Comparison of ENCODE assay signal across 9 cellular contexts in genomic region chr9:1005043-1005667, GRCh38. TPM values are rescaled to one million over a fixed set of nuclear protein-coding genes. Genes with fewer than 3 reads are reported as not detected.
DNase-seq lines count a peak whose midpoint lies in the region; ATAC-seq and TF ChIP-seq lines count a peak whose summit lies in the region.
"Had no signal": no experiment of that assay in that cellular context is flagged by ENCODE, and none has a peak within 500 bp of the region (broad histone marks: within the 10 kb centered on the region; RNA-seq: fewer than 3 reads in every experiment).

No MANE protein-coding gene starts in this region.

- peaks cover 2% of the 10 kb centered on the region for H3K27me3 ChIP-seq in CD4-positive, CD25-positive, alpha-beta regulatory T cell (ENCODE audit: control insufficient read depth, insufficient read depth, low read length)

- peaks cover 45% of the 10 kb centered on the region for H3K27me3 Mint-ChIP-seq in CD4-positive, CD25-positive, alpha-beta regulatory T cell
- H3K27me3 Mint-ChIP-seq in natural killer cell (ENCODE audit: low read depth in 2 of 2): peaks cover 11 to 32% of the 10 kb centered on the region in 2 donors
- H3K27me3 Mint-ChIP-seq in activated T-cell treated with anti-CD3 and anti-CD28 coated beads, Interleukin-2, amount 50 U/mL, for 24 hours: peaks cover 55% of the 10 kb centered on the region

- no peak overlapping the region for H3K4me3 Mint-ChIP-seq in CD4-positive, CD25-positive, alpha-beta regulatory T cell
- no peak overlapping the region for H3K4me3 Mint-ChIP-seq in natural killer cell
- no peak overlapping the region for H3K4me3 Mint-ChIP-seq in activated T-cell treated with anti-CD3 and anti-CD28 coated beads, Interleukin-2, amount 50 U/mL, for 24 hours

- peaks cover 0 to 4% (median 0%) of the 10 kb centered on the region in 4 donors for H3K4me1 Mint-ChIP-seq in CD4-positive, CD25-positive, alpha-beta regulatory T cell
- H3K4me1 Mint-ChIP-seq in natural killer cell: peaks cover 11 to 12% of the 10 kb centered on the region in 2 donors
- peaks cover 2% of the 10 kb centered on the region for H3K4me1 Mint-ChIP-seq in activated T-cell treated with anti-CD3 and anti-CD28 coated beads, Interleukin-2, amount 50 U/mL, for 24 hours (ENCODE audit: low read depth)

- ATAC-seq in CD4-positive, CD25-positive, alpha-beta regulatory T cell (ENCODE audit: low read depth in 2 of 2): no peak
- ATAC-seq in GM18511 (IDR thresholded peaks at IDR 0.05; ENCODE audit: unreplicated experiment) (peak; percentile 55), natural killer cell (peak in 2 of 3 donors; percentile 42 to 45)

- H3K36me3 Mint-ChIP-seq in CD4-positive, CD25-positive, alpha-beta regulatory T cell: no peaks in the 10 kb centered on the region
- no peaks in the 10 kb centered on the region for H3K36me3 Mint-ChIP-seq in natural killer cell
- H3K36me3 Mint-ChIP-seq in activated T-cell treated with anti-CD3 and anti-CD28 coated beads, Interleukin-2, amount 50 U/mL, for 24 hours (ENCODE audit: low read depth): no peaks in the 10 kb centered on the region

- DNase-seq in CD4-positive, CD25-positive, alpha-beta regulatory T cell: peak in 2 of 3 donors; percentile 6 to 70
- DNase-seq in HK-2 (ENCODE audit: unreplicated experiment) (peak; percentile 16), RPMI7951 (ENCODE audit: low read depth) (peak; percentile 51), epithelial cell of prostate (ENCODE audit: low read depth, low spot score) (peak; percentile 14), natural killer cell (no peak), epidermal melanocyte (ENCODE audit: insufficient read length, low spot score) (no peak)
- no peak for DNase-seq in activated T-cell treated with anti-CD3 and anti-CD28 coated beads, Interleukin-2, amount 50 U/mL, for 24 hours

- H3K27ac Mint-ChIP-seq in CD4-positive, CD25-positive, alpha-beta regulatory T cell: no peak overlapping the region
- H3K27ac Mint-ChIP-seq in natural killer cell: no peak overlapping the region
- H3K27ac Mint-ChIP-seq in activated T-cell treated with anti-CD3 and anti-CD28 coated beads, Interleukin-2, amount 50 U/mL, for 24 hours: no peak overlapping the region

- no peak overlapping the region for H3K4me3 ChIP-seq in CD4-positive, CD25-positive, alpha-beta regulatory T cell (ENCODE audit: low read depth, low read length)
- H3K4me3 ChIP-seq: SK-N-MC had no signal

- no peaks in the 10 kb centered on the region for H3K9me3 ChIP-seq in CD4-positive, CD25-positive, alpha-beta regulatory T cell (ENCODE audit: control insufficient read depth in 2 of 2, low read length in 2 of 2)

- TF ChIP-seq CTCF in natural killer cell (IDR thresholded peaks at IDR 0.05): no peak

- no peaks in the 10 kb centered on the region for H3K4me1 ChIP-seq in CD4-positive, CD25-positive, alpha-beta regulatory T cell (ENCODE audit: control insufficient read depth, insufficient read depth, low read length, poor library complexity, severe bottlenecking)

- H3K27ac ChIP-seq in CD4-positive, CD25-positive, alpha-beta regulatory T cell (ENCODE audit: insufficient read depth, low read length, poor library complexity, severe bottlenecking): no peak overlapping the region
- H3K27ac ChIP-seq in epithelial cell of prostate: no peak overlapping the region
- H3K27ac ChIP-seq: SK-N-MC had no signal

- peaks cover 0 to 2% (median 0%) of the 10 kb centered on the region in 7 donors for H3K9me3 Mint-ChIP-seq in CD4-positive, CD25-positive, alpha-beta regulatory T cell
- H3K9me3 Mint-ChIP-seq in natural killer cell: no peaks in the 10 kb centered on the region
- H3K9me3 Mint-ChIP-seq in activated T-cell treated with anti-CD3 and anti-CD28 coated beads, Interleukin-2, amount 50 U/mL, for 24 hours: no peaks in the 10 kb centered on the region

- intact Hi-C loops in natural killer cell (cut with micrococcal nuclease): loop anchor here (5.0 kb wide), 1 partner anchor 113 kb away; no protein-coding TSS in a partner anchor

- no peaks in the 10 kb centered on the region for H3K36me3 ChIP-seq in CD4-positive, CD25-positive, alpha-beta regulatory T cell (ENCODE audit: control insufficient read depth, insufficient read depth, low read length)

RNA-seq across cellular contexts. Expression of gene DMRT3, which starts 28.7 kb away (rescaled TPM):
- not detected for total RNA-seq in CD4-positive, CD25-positive, alpha-beta regulatory T cell
- not detected for polyA plus RNA-seq in CD4-positive, CD25-positive, alpha-beta regulatory T cell
- total RNA-seq in RPMI7951 (2014; rRNA removed; shearing (Covaris generic)): not detected in 2 replicates
- not detected for total RNA-seq in natural killer cell

RNA-seq across cellular contexts. Expression of gene DMRT2, which starts 45.0 kb away (rescaled TPM):
- not detected for total RNA-seq in CD4-positive, CD25-positive, alpha-beta regulatory T cell
- polyA plus RNA-seq in CD4-positive, CD25-positive, alpha-beta regulatory T cell: not detected
- total RNA-seq in RPMI7951 (2014; rRNA removed; shearing (Covaris generic)): not detected in 2 replicates
- total RNA-seq in natural killer cell: not detected

Comparison
In these comparisons a context has a peak if more than half of its experiments do, and no peak if none do; other contexts are left out.
1. ATAC-seq: peak in GM18511 (single experiment) and natural killer cell (2 of 3); none in CD4-positive, CD25-positive, alpha-beta regulatory T cell (0 of 2).
2. DNase-seq: peak in CD4-positive, CD25-positive, alpha-beta regulatory T cell (2 of 3), HK-2 (single experiment), RPMI7951 (single experiment) and epithelial cell of prostate (single experiment); none in natural killer cell (single experiment), activated T-cell treated with anti-CD3 and anti-CD28 coated beads, Interleukin-2, amount 50 U/mL, for 24 hours (single experiment) and epidermal melanocyte (single experiment).